In genomic region chr6:30742316-30743098, GRCh38 we compare ENCODE assay signal across 8 cellular contexts. TPM values are rescaled to one million over a fixed set of nuclear protein-coding genes. Genes with fewer than 3 reads are reported as not detected.
DNase-seq lines count a peak whose midpoint lies in the region; ATAC-seq and TF ChIP-seq lines count a peak whose summit lies in the region.

Gene FLOT1, minus strand, starts transcription at chr6:30742687. Its CDS starts 498 bp downstream, at chr6:30742189.

- peaks cover 5 to 12% (median 5%) of the 10 kb centered on the region in 3 donors for H3K27me3 Mint-ChIP-seq in CD14-positive monocyte (ENCODE audit: low read depth in 3 of 3)
- no peaks in the 10 kb centered on the region for H3K27me3 Mint-ChIP-seq in memory B cell

- no peaks in the 10 kb centered on the region for H3K36me3 ChIP-seq in effector memory CD4-positive, alpha-beta T cell (ENCODE audit: control insufficient read depth, insufficient read depth, low read length)

- DNase-seq in CD14-positive monocyte (ENCODE audit: low spot score) (peak; percentile 99), HL-60 (ENCODE audit: low read depth in 1 of 2, low spot score in 1 of 2) (peak; percentile 98 to 99), NOMO-1 treated with DMSO at 0.1 percent for 48 hours (lab: John Stamatoyannopoulos, UW; ENCODE audit: unreplicated experiment) (peak; percentile 95), memory B cell (ENCODE audit: low spot score in 2 of 2) (peak; percentile 74 to 84)
- DNase-seq in effector memory CD4-positive, alpha-beta T cell, result peak; percentile 73 to 88 (median 85)
- peak; percentile 73 for DNase-seq in stimulated activated CD8-positive, alpha-beta memory T cell treated with anti-CD3 and anti-CD28 coated beads, Interleukin-12 subunit alpha, Interleukin-12 subunit beta, amount 100 ng/mL, for 1 hour (ENCODE audit: low read depth)

- H3K4me3 Mint-ChIP-seq in CD14-positive monocyte (peak within 1 kb of the TSS; percentile 99), memory B cell (peak within 1 kb of the TSS; percentile 87)

- POLR2A ChIA-PET in activated CD8-positive, alpha-beta memory T cell treated with anti-CD3 and anti-CD28 coated beads for 36 hours (lab: Charles Lee), result interaction anchor here (1.0 to 3.8 kb wide), 4 partner anchors 26 to 88 kb away, joined by 3 to 28 read pairs (median 12); no protein-coding TSS in a partner anchor

- no peak for TF ChIP-seq CTCF in CD14-positive monocyte (IDR thresholded peaks at IDR 0.05)
- no peak for TF ChIP-seq CTCF in HL-60 (IDR thresholded peaks at IDR 0.05; ENCODE audit: insufficient read depth, low read length)

- ATAC-seq in GM19397 (IDR thresholded peaks at IDR 0.05; ENCODE audit: unreplicated experiment) (peak; percentile 68), memory B cell (ENCODE audit: low read depth) (peak; percentile 69)

- intact Hi-C loops in CD14-positive monocyte (cut with micrococcal nuclease), result loop anchor here (2.0 to 10.0 kb wide), 7 partner anchors 35 to 342 kb away; partner anchors contain the start of genes MRPS18B (in 1 of the 2) and PPP1R10 (in 1 of the 2)

- H3K9me3 Mint-ChIP-seq in CD14-positive monocyte, result peaks cover 0 to 3% (median 0%) of the 10 kb centered on the region in 7 donors
- no peaks in the 10 kb centered on the region for H3K9me3 Mint-ChIP-seq in memory B cell

- H3K9me3 ChIP-seq in effector memory CD4-positive, alpha-beta T cell (ENCODE audit: control insufficient read depth, low read length), result no peaks in the 10 kb centered on the region

- CTCF ChIA-PET in activated CD8-positive, alpha-beta memory T cell treated with anti-CD3 and anti-CD28 coated beads for 36 hours (lab: Charles Lee), result interaction anchor here (0.6 to 1.4 kb wide), 6 partner anchors 19 to 345 kb away, joined by 3 to 5 read pairs (median 4); no protein-coding TSS in a partner anchor

- H3K36me3 Mint-ChIP-seq in CD14-positive monocyte, result peaks cover 33 to 34% of the 10 kb centered on the region in 2 donors
- peaks cover 3% of the 10 kb centered on the region for H3K36me3 Mint-ChIP-seq in memory B cell

- peaks cover 45% of the 10 kb centered on the region for H3K4me1 Mint-ChIP-seq in CD14-positive monocyte
- peaks cover 32% of the 10 kb centered on the region for H3K4me1 Mint-ChIP-seq in memory B cell

- H3K27ac ChIP-seq in HL-60 (replicated peaks), result peak within 1 kb of the TSS; percentile 67
- H3K27ac ChIP-seq in effector memory CD4-positive, alpha-beta T cell (ENCODE audit: insufficient read depth, low read length, poor library complexity, severe bottlenecking), result peak within 1 kb of the TSS; percentile 58

- peaks cover 5% of the 10 kb centered on the region for H3K27me3 ChIP-seq in HL-60 (ENCODE audit: insufficient read depth, poor library complexity, severe bottlenecking)
- H3K27me3 ChIP-seq in effector memory CD4-positive, alpha-beta T cell (replicated peaks; ENCODE audit: control insufficient read depth, insufficient read depth, low read length, poor library complexity, severe bottlenecking), result no peaks in the 10 kb centered on the region

- H3K4me3 ChIP-seq in HL-60 (replicated peaks; ENCODE audit: insufficient read depth, low read length), result peak within 1 kb of the TSS; percentile 84
- peak within 1 kb of the TSS; percentile 83 for H3K4me3 ChIP-seq in effector memory CD4-positive, alpha-beta T cell (ENCODE audit: insufficient read depth, low read depth, low read length, poor library complexity, severe bottlenecking)

- peak within 1 kb of the TSS; percentile 94 to 99 (median 97) for H3K27ac Mint-ChIP-seq in CD14-positive monocyte
- peak within 1 kb of the TSS; percentile 66 for H3K27ac Mint-ChIP-seq in memory B cell

- H3K4me1 ChIP-seq in effector memory CD4-positive, alpha-beta T cell (ENCODE audit: control insufficient read depth, insufficient read depth, low read length, poor library complexity, severe bottlenecking), result peaks cover 27% of the 10 kb centered on the region

RNA-seq across cellular contexts. Expression of gene FLOT1, which starts in this region (rescaled TPM):
- 100 to 1,000 TPM; 124 to 153 TPM for polyA plus RNA-seq in CD14-positive monocyte
- total RNA-seq in activated CD8-positive, alpha-beta memory T cell treated with anti-CD3 and anti-CD28 coated beads for 36 hours, result 100 to 1,000 TPM; 178 to 186 TPM

Comparison
In these comparisons a context has a peak if more than half of its experiments do, and no peak if none do; other contexts are left out.
1. Peak in every context shown above with its lines: DNase-seq, ATAC-seq, H3K4me3 ChIP-seq and H3K27ac ChIP-seq.